In the genomic region with DNA sequence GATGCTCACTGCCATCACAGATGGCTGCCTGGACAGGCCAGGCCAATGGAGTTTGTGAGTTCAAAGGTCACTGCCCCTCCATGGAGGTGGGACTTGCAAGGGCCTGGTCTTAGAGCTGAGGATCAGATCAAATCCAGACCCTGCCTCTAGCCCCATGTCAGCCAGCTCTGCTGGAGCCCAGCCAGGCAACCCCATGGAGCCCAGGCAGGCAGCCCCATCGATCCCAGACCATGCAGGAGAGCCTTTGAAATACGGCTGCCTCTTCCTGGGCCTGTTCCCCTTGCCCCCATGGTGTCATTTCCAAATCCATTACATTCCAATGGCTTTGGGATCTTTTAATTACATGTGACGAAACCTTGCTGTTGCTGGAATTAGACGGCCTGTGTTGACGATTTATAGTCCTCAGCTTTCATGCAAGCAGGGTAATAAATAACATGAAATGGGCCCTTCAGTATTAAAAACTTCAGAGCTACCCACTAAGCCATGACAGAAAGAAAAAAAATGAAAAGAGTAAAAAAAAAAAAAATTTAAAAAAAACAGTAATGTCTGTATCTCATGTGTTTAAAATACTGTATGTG, we compare ENCODE assay signal across 22 cellular contexts.
"Had no signal": no experiment of that assay in that cellular context is flagged by ENCODE, and none has a peak within 500 bp of the region (broad histone marks: within the 10 kb centered on the region; RNA-seq: fewer than 3 reads in every experiment).

No MANE protein-coding gene starts in this region.

- H3K27ac Mint-ChIP-seq: activated CD4-positive, alpha-beta memory T cell treated with anti-CD3 and anti-CD28 coated beads for 36 hours; activated naive CD4-positive, alpha-beta T cell treated with anti-CD3 and anti-CD28 coated beads, Interleukin-2, amount 10 ng/mL, durations not matched to agents 7 days and 5 days; activated naive CD8-positive, alpha-beta T cell treated with anti-CD3 and anti-CD28 coated beads for 36 hours; activated T-helper 17 cell treated with anti-CD3 and anti-CD28 coated beads, Interleukin-2, amount 50 U/mL, for 72 hours; T-helper 17 cell; WTC11 had no signal

- H3K4me2 ChIP-seq: PC-9 had no signal

- H3K36me3 Mint-ChIP-seq: activated CD4-positive, alpha-beta memory T cell treated with anti-CD3 and anti-CD28 coated beads for 36 hours; activated naive CD4-positive, alpha-beta T cell treated with anti-CD3 and anti-CD28 coated beads, Interleukin-2, amount 10 ng/mL, durations not matched to agents 7 days and 5 days had no signal

- H3K27me3 Mint-ChIP-seq: activated naive CD4-positive, alpha-beta T cell treated with anti-CD3 and anti-CD28 coated beads, Interleukin-2, amount 10 ng/mL, durations not matched to agents 7 days and 5 days had no signal

- DNase-seq: activated CD4-positive, alpha-beta memory T cell treated with anti-CD3 and anti-CD28 coated beads for 36 hours; activated CD4-positive, alpha-beta T cell treated with anti-CD3 and anti-CD28 coated beads for 48 hours; activated CD4-positive, CD25-positive, alpha-beta regulatory T cell treated with anti-CD3 and anti-CD28 coated beads, Interleukin-2, amount 50 U/mL, for 72 hours; activated gamma-delta T cell; activated naive CD4-positive, alpha-beta T cell treated with anti-CD3 and anti-CD28 coated beads, Interleukin-2, amount 10 ng/mL, durations not matched to agents 7 days and 5 days; activated naive CD8-positive, alpha-beta T cell treated with anti-CD3 and anti-CD28 coated beads for 36 hours; activated T-cell treated with anti-CD3 and anti-CD28 coated beads for 4 hours; activated T-cell treated with anti-CD3 and anti-CD28 coated beads, Interleukin-2, amount 50 U/mL, for 48 hours; brain microvascular endothelial cell; NCI-H1048; NCI-H146; NCI-H187 treated with DMSO at 0.1 percent for 48 hours; NCI-H2081 treated with DMSO at 0.1 percent for 48 hours; NCI-H446; NCI-H524; PC-9; SIG-M5; T-helper 17 cell; T-helper 9 cell had no signal

- H3K36me3 ChIP-seq: brain microvascular endothelial cell, cardiac muscle cell had no signal

- H3K27me3 ChIP-seq: brain microvascular endothelial cell, cardiac muscle cell had no signal

- H3K9me3 Mint-ChIP-seq: activated naive CD4-positive, alpha-beta T cell treated with anti-CD3 and anti-CD28 coated beads, Interleukin-2, amount 10 ng/mL, durations not matched to agents 7 days and 5 days had no signal

- ATAC-seq: activated T-helper 17 cell treated with anti-CD3 and anti-CD28 coated beads, Interleukin-2, amount 50 U/mL, for 72 hours; T-helper 17 cell had no signal

- H3K27ac ChIP-seq: brain microvascular endothelial cell, cardiac muscle cell, PC-9 had no signal

- H3K4me3 Mint-ChIP-seq: activated CD4-positive, alpha-beta memory T cell treated with anti-CD3 and anti-CD28 coated beads for 36 hours; activated naive CD4-positive, alpha-beta T cell treated with anti-CD3 and anti-CD28 coated beads, Interleukin-2, amount 10 ng/mL, durations not matched to agents 7 days and 5 days; activated naive CD8-positive, alpha-beta T cell treated with anti-CD3 and anti-CD28 coated beads for 36 hours; activated T-helper 17 cell treated with anti-CD3 and anti-CD28 coated beads, Interleukin-2, amount 50 U/mL, for 72 hours; T-helper 17 cell; WTC11 had no signal

- H3K4me3 ChIP-seq: cardiac muscle cell, PC-9 had no signal

- H2AFZ ChIP-seq: PC-9 had no signal

- H3K4me1 Mint-ChIP-seq: activated naive CD4-positive, alpha-beta T cell treated with anti-CD3 and anti-CD28 coated beads, Interleukin-2, amount 10 ng/mL, durations not matched to agents 7 days and 5 days; activated naive CD8-positive, alpha-beta T cell treated with anti-CD3 and anti-CD28 coated beads for 36 hours; activated T-helper 17 cell treated with anti-CD3 and anti-CD28 coated beads, Interleukin-2, amount 50 U/mL, for 72 hours; T-helper 17 cell had no signal
